ENCODE assay signal across 8 cellular contexts in genomic region chr6:133240511-133241087, GRCh38. TPM values are rescaled to one million over a fixed set of nuclear protein-coding genes. Genes with fewer than 3 reads are reported as not detected.
A peak's percentile ranks its signal among the peaks of the same experiment; 100 is the strongest.
DNase-seq lines count a peak whose midpoint lies in the region; ATAC-seq and TF ChIP-seq lines count a peak whose summit lies in the region.

No MANE protein-coding gene starts in this region.

- H3K27ac Mint-ChIP-seq in activated T-helper 2 cell treated with anti-CD3 and anti-CD28 coated beads, Interferon-gamma antibody, Interleukin-2, Interleukin-4, amounts not matched to agents 10 μg/mL and 5 μg/mL and 100 μg/mL, durations not matched to agents 14 hours and 24 hours and 36 hours, result no peak overlapping the region

- in situ Hi-C loops in GM23248 (cut with MboI), result no loop called here
- in situ Hi-C loops in gastrocnemius medialis (cut with MboI; ENCODE audit: low sequenced_read_pairs in 4 of 4), result loop anchor here in 1 of 4 donors (10.0 kb wide), 2 partner anchors 114 to 194 kb away; no protein-coding TSS in a partner anchor

- peaks cover 60% of the 10 kb centered on the region for H3K27me3 Mint-ChIP-seq in activated T-helper 2 cell treated with anti-CD3 and anti-CD28 coated beads, Interferon-gamma antibody, Interleukin-2, Interleukin-4, amounts not matched to agents 10 μg/mL and 5 μg/mL and 100 μg/mL, durations not matched to agents 14 hours and 24 hours and 36 hours (ENCODE audit: low read depth)

- peak in 3 of 5 experiments; percentile 30 to 52 (median 33) for TF ChIP-seq CTCF in gastrocnemius medialis (IDR thresholded peaks at IDR 0.05 in 4 of 5, conservative IDR thresholded peaks at IDR 0.05 in 1 of 5)

- H3K27ac ChIP-seq in GM23248 (no peak overlapping the region), gastrocnemius medialis (peak overlapping the region; percentile 95 to 99 (median 96))
- H3K27ac ChIP-seq in effector memory CD4-positive, alpha-beta T cell (ENCODE audit: insufficient read depth, low read length, poor library complexity, severe bottlenecking), result no peak overlapping the region

- peaks cover 60% of the 10 kb centered on the region for H3K27me3 ChIP-seq in GM23248 (replicated peaks; ENCODE audit: insufficient read depth)
- H3K27me3 ChIP-seq in gastrocnemius medialis, result no peaks in the 10 kb centered on the region
- H3K27me3 ChIP-seq in effector memory CD4-positive, alpha-beta T cell (replicated peaks; ENCODE audit: control insufficient read depth, insufficient read depth, low read length, poor library complexity, severe bottlenecking), result peaks cover 20% of the 10 kb centered on the region

- no peaks in the 10 kb centered on the region for H3K36me3 Mint-ChIP-seq in activated T-helper 2 cell treated with anti-CD3 and anti-CD28 coated beads, Interferon-gamma antibody, Interleukin-2, Interleukin-4, amounts not matched to agents 10 μg/mL and 5 μg/mL and 100 μg/mL, durations not matched to agents 14 hours and 24 hours and 36 hours (ENCODE audit: low read depth)

- no peaks in the 10 kb centered on the region for H4K20me1 ChIP-seq in GM23248 (ENCODE audit: insufficient read depth)

- H3K9me3 ChIP-seq in GM23248 (ENCODE audit: low read depth), result no peaks in the 10 kb centered on the region
- no peaks in the 10 kb centered on the region for H3K9me3 ChIP-seq in gastrocnemius medialis
- no peaks in the 10 kb centered on the region for H3K9me3 ChIP-seq in effector memory CD4-positive, alpha-beta T cell (ENCODE audit: control insufficient read depth, low read length)

- WGBS in GM23248 (ENCODE audit: low coverage in 1 of 2, low lambda C conversion rate in 2 of 2, missing lambda C conversion rate in 2 of 2), 2 experiments, result 28 to 39% methylated on average over 21 to 35 of the region's 37 CpGs

- H2AFZ ChIP-seq in GM23248, result 0 out of 2 replicates have a peak overlapping the region, but pooled peaks have one; percentile 23

- peak; percentile 78 for ATAC-seq in left ventricle myocardium superior
- ATAC-seq in gastrocnemius medialis, result peak; percentile 37 to 57

- TF ChIP-seq POLR2A in gastrocnemius medialis (IDR thresholded peaks at IDR 0.05), result peak in 1 of 2 donors; percentile 44

- no peaks in the 10 kb centered on the region for H3K9me3 Mint-ChIP-seq in activated T-helper 2 cell treated with anti-CD3 and anti-CD28 coated beads, Interferon-gamma antibody, Interleukin-2, Interleukin-4, amounts not matched to agents 10 μg/mL and 5 μg/mL and 100 μg/mL, durations not matched to agents 14 hours and 24 hours and 36 hours

- H3K4me1 ChIP-seq in GM23248 (ENCODE audit: insufficient read depth) (no peaks in the 10 kb centered on the region), gastrocnemius medialis (peaks cover 12 to 21% of the 10 kb centered on the region in 2 donors)
- no peaks in the 10 kb centered on the region for H3K4me1 ChIP-seq in effector memory CD4-positive, alpha-beta T cell (ENCODE audit: control insufficient read depth, insufficient read depth, low read length, poor library complexity, severe bottlenecking)

- H3K4me3 Mint-ChIP-seq in activated T-helper 2 cell treated with anti-CD3 and anti-CD28 coated beads, Interferon-gamma antibody, Interleukin-2, Interleukin-4, amounts not matched to agents 10 μg/mL and 5 μg/mL and 100 μg/mL, durations not matched to agents 14 hours and 24 hours and 36 hours (ENCODE audit: low read depth), result no peak overlapping the region

- no peak for DNase-seq in GM23248
- peak; percentile 88 for DNase-seq in SK-N-DZ (ENCODE audit: low spot score)
- peak; percentile 68 for DNase-seq in left ventricle myocardium superior
- DNase-seq in gastrocnemius medialis, result peak; percentile 66 to 82
- no peak for DNase-seq in activated T-helper 2 cell treated with anti-CD3 and anti-CD28 coated beads, Interferon-gamma antibody, Interleukin-2, Interleukin-4, amounts not matched to agents 10 μg/mL and 5 μg/mL and 100 μg/mL, durations not matched to agents 14 hours and 24 hours and 36 hours (ENCODE audit: low spot score)
- DNase-seq in NCI-H510A (lab: John Stamatoyannopoulos, UW), result no peak
- DNase-seq in effector memory CD4-positive, alpha-beta T cell, result no peak
- DNase-seq in NCI-H345 treated with DMSO at 0.1 percent for 48 hours (lab: John Stamatoyannopoulos, UW; ENCODE audit: unreplicated experiment), result no peak

- no peaks in the 10 kb centered on the region for H3K9me2 ChIP-seq in GM23248 (ENCODE audit: insufficient read depth)

- H3K9ac ChIP-seq in GM23248, result no peak overlapping the region

- H3K4me3 ChIP-seq in GM23248, result peak overlapping the region; percentile 65; the same call in 1 of the 2 replicates
- peak overlapping the region; percentile 76 to 94 (median 80) for H3K4me3 ChIP-seq in gastrocnemius medialis
- no peak overlapping the region for H3K4me3 ChIP-seq in effector memory CD4-positive, alpha-beta T cell (ENCODE audit: insufficient read depth, low read depth, low read length, poor library complexity, severe bottlenecking)

- peaks cover 4% of the 10 kb centered on the region; the same call in 1 of the 2 replicates for H3F3A ChIP-seq in GM23248 (ENCODE audit: insufficient read depth)

- no peak overlapping the region for H3K4me2 ChIP-seq in GM23248 (ENCODE audit: unreplicated experiment)

- intact Hi-C loops in left ventricle myocardium superior (cut with micrococcal nuclease) (no loop called here), gastrocnemius medialis (cut with DNase I; ENCODE audit: low total_unique reads) (loop anchor here (1.0 to 5.0 kb wide), 7 partner anchors 128 to 428 kb away; partner anchors contain the start of gene RPS12)
- intact Hi-C loops in activated T-helper 2 cell treated with anti-CD3 and anti-CD28 coated beads, Interferon-gamma antibody, Interleukin-2, Interleukin-4, amounts not matched to agents 10 μg/mL and 5 μg/mL and 100 μg/mL, durations not matched to agents 14 hours and 24 hours and 36 hours (cut with micrococcal nuclease), result loop anchor here (1.0 to 10.0 kb wide), 2 partner anchors 614 to 652 kb away; no protein-coding TSS in a partner anchor

- no peaks in the 10 kb centered on the region for H3K79me2 ChIP-seq in GM23248 (ENCODE audit: insufficient read depth)

- H3K4me1 Mint-ChIP-seq in activated T-helper 2 cell treated with anti-CD3 and anti-CD28 coated beads, Interferon-gamma antibody, Interleukin-2, Interleukin-4, amounts not matched to agents 10 μg/mL and 5 μg/mL and 100 μg/mL, durations not matched to agents 14 hours and 24 hours and 36 hours (ENCODE audit: low read depth), result peaks cover 5% of the 10 kb centered on the region

- H3K36me3 ChIP-seq in GM23248 (ENCODE audit: low read depth), result no peaks in the 10 kb centered on the region
- no peaks in the 10 kb centered on the region for H3K36me3 ChIP-seq in gastrocnemius medialis
- no peaks in the 10 kb centered on the region for H3K36me3 ChIP-seq in effector memory CD4-positive, alpha-beta T cell (ENCODE audit: control insufficient read depth, insufficient read depth, low read length)

RNA-seq across cellular contexts. Expression of gene EYA4, which starts 0.6 kb away (rescaled TPM):
- total RNA-seq in GM23248 (2014; rRNA removed; shearing (Covaris generic)), result not detected in 2 replicates
- polyA plus RNA-seq in GM23248 (2016; fragmentation: Nextera tagmentation; extraction: Ambion mirVana), result 0.09 TPM in 1 of 2 replicates, not detected in the other
- 27.1 and 35.7 TPM in 2 replicates for polyA plus RNA-seq in SK-N-DZ (2014; cell fraction: cytosol; rRNA removed)
- polyA plus RNA-seq in SK-N-DZ (2014; cell fraction: nucleus; rRNA removed), result 54.0 and 73.5 TPM in 2 replicates
- total RNA-seq in left ventricle myocardium superior, result 20.2 TPM
- total RNA-seq in gastrocnemius medialis, result 100 to 1,000 TPM in 1 of 4 donors, 10 to 100 TPM in 3; 33.7 to 110 (median 62.1) TPM
- not detected in 2 replicates for total RNA-seq in activated T-helper 2 cell treated with anti-CD3 and anti-CD28 coated beads, Interferon-gamma antibody, Interleukin-2, Interleukin-4, amounts not matched to agents 10 μg/mL and 5 μg/mL and 100 μg/mL, durations not matched to agents 14 hours and 24 hours and 36 hours

Comparison
In these comparisons a context has a peak if more than half of its experiments do, and no peak if none do; other contexts are left out.
1. DNase-seq: peak in SK-N-DZ (single experiment), left ventricle myocardium superior (single experiment) and gastrocnemius medialis (2 of 2); none in GM23248 (single experiment), activated T-helper 2 cell treated with anti-CD3 and anti-CD28 coated beads, Interferon-gamma antibody, Interleukin-2, Interleukin-4, amounts not matched to agents 10 μg/mL and 5 μg/mL and 100 μg/mL, durations not matched to agents 14 hours and 24 hours and 36 hours (single experiment), NCI-H510A (single experiment), effector memory CD4-positive, alpha-beta T cell (0 of 3) and NCI-H345 treated with DMSO at 0.1 percent for 48 hours (single experiment).
2. H3K27ac ChIP-seq: peak in gastrocnemius medialis (4 of 4); none in GM23248 (single experiment) and effector memory CD4-positive, alpha-beta T cell (single experiment).
3. RNA of gene EYA4, which starts 0.6 kb away (total RNA-seq): 33.7 to 110 TPM in gastrocnemius medialis and 20.2 TPM in left ventricle myocardium superior (single experiment); not detected in GM23248 and not detected in activated T-helper 2 cell treated with anti-CD3 and anti-CD28 coated beads, Interferon-gamma antibody, Interleukin-2, Interleukin-4, amounts not matched to agents 10 μg/mL and 5 μg/mL and 100 μg/mL, durations not matched to agents 14 hours and 24 hours and 36 hours; every median in the first group is over 10 times any median in the second.